ENCODE assay signal across 14 cellular contexts in genomic region chr12:47022296-47022695, GRCh38. TPM values are rescaled to one million over a fixed set of nuclear protein-coding genes. Genes with fewer than 3 reads are reported as not detected.
DNase-seq lines count a peak whose midpoint lies in the region; ATAC-seq and TF ChIP-seq lines count a peak whose summit lies in the region.
"Had no signal": no experiment of that assay in that cellular context is flagged by ENCODE, and none has a peak within 500 bp of the region (broad histone marks: within the 10 kb centered on the region; RNA-seq: fewer than 3 reads in every experiment).

No MANE protein-coding gene starts in this region.

- peak overlapping the region; percentile 29 for H3K4me3 ChIP-seq in GM23248
- no peak overlapping the region for H3K4me3 ChIP-seq in RWPE2 (ENCODE audit: severe bottlenecking)
- H3K4me3 ChIP-seq in naive thymus-derived CD4-positive, alpha-beta T cell (ENCODE audit: low read length): no peak overlapping the region
- H3K4me3 ChIP-seq: right atrium auricular region had no signal

- H3K9me2 ChIP-seq in GM23248 (ENCODE audit: insufficient read depth): no peaks in the 10 kb centered on the region

- 1 to 7% methylated on average over 2 of the region's 2 CpGs for WGBS in GM23248 (ENCODE audit: low coverage in 1 of 2, low lambda C conversion rate in 2 of 2, missing lambda C conversion rate in 2 of 2), 2 experiments

- in situ Hi-C loops in GM23248 (cut with MboI): no loop called here

- no peaks in the 10 kb centered on the region for H3K4me1 Mint-ChIP-seq in naive thymus-derived CD4-positive, alpha-beta T cell
- H3K4me1 Mint-ChIP-seq: central memory CD8-positive, alpha-beta T cell had no signal

- H3K27ac ChIP-seq in GM23248: peak overlapping the region; percentile 62
- H3K27ac ChIP-seq in RWPE2 (ENCODE audit: poor library complexity, severe bottlenecking): peak overlapping the region; percentile 84
- H3K27ac ChIP-seq in epithelial cell of prostate: peak overlapping the region; percentile 61
- H3K27ac ChIP-seq in naive thymus-derived CD4-positive, alpha-beta T cell (ENCODE audit: low read depth, low read length): no peak overlapping the region
- H3K27ac ChIP-seq: right atrium auricular region had no signal

- peak overlapping the region; percentile 79 for H3K4me2 ChIP-seq in GM23248 (ENCODE audit: unreplicated experiment)

- H3K27ac Mint-ChIP-seq in naive thymus-derived CD4-positive, alpha-beta T cell: no peak overlapping the region
- H3K27ac Mint-ChIP-seq: activated CD4-positive, alpha-beta memory T cell treated with anti-CD3 and anti-CD28 coated beads, Interleukin-2, amount 10 ng/mL, durations not matched to agents 7 days and 5 days; T-helper 2 cell treated with Interferon-gamma antibody and Interleukin-4, amounts not matched to agents 5 μg/mL and 100 μg/mL, for 36 hours had no signal

- H3K9me3 ChIP-seq in GM23248 (ENCODE audit: low read depth) (no peaks in the 10 kb centered on the region), RWPE2 (ENCODE audit: severe bottlenecking) (no peaks in the 10 kb centered on the region)
- H3K9me3 ChIP-seq in naive thymus-derived CD4-positive, alpha-beta T cell (ENCODE audit: control insufficient read depth in 2 of 3, low read length in 3 of 3): no peaks in the 10 kb centered on the region
- H3K9me3 ChIP-seq: right atrium auricular region had no signal

- no peak for TF ChIP-seq CTCF in RWPE2 (IDR thresholded peaks at IDR 0.05; ENCODE audit: poor library complexity, severe bottlenecking)

- no peaks in the 10 kb centered on the region for H3K36me3 Mint-ChIP-seq in naive thymus-derived CD4-positive, alpha-beta T cell

- H3F3A ChIP-seq in GM23248 (ENCODE audit: insufficient read depth): peaks cover 34% of the 10 kb centered on the region

- peaks cover 0 to 28% (median 10%) of the 10 kb centered on the region in 5 donors for H3K27me3 Mint-ChIP-seq in naive thymus-derived CD4-positive, alpha-beta T cell

- H3K27me3 ChIP-seq in GM23248 (replicated peaks; ENCODE audit: insufficient read depth) (no peaks in the 10 kb centered on the region), RWPE2 (ENCODE audit: insufficient read depth, poor library complexity, severe bottlenecking) (no peaks in the 10 kb centered on the region)
- H3K27me3 ChIP-seq in naive thymus-derived CD4-positive, alpha-beta T cell (ENCODE audit: control insufficient read depth in 2 of 2, insufficient read depth in 2 of 2, low read length in 2 of 2): peaks cover 0 to 3% of the 10 kb centered on the region in 2 donors
- H3K27me3 ChIP-seq: right atrium auricular region had no signal

- no peaks in the 10 kb centered on the region for H3K9me3 Mint-ChIP-seq in naive thymus-derived CD4-positive, alpha-beta T cell
- H3K9me3 Mint-ChIP-seq: activated CD4-positive, alpha-beta memory T cell treated with anti-CD3 and anti-CD28 coated beads, Interleukin-2, amount 10 ng/mL, durations not matched to agents 7 days and 5 days; central memory CD8-positive, alpha-beta T cell; T-helper 2 cell treated with Interferon-gamma antibody and Interleukin-4, amounts not matched to agents 5 μg/mL and 100 μg/mL, for 36 hours had no signal

- ATAC-seq in RWPE2 (ENCODE audit: low read depth) (peak; percentile 47), HG03139 (IDR thresholded peaks at IDR 0.05; ENCODE audit: unreplicated experiment) (no peak), HG02852 (IDR thresholded peaks at IDR 0.05; ENCODE audit: unreplicated experiment) (no peak)
- ATAC-seq in naive thymus-derived CD4-positive, alpha-beta T cell: no peak
- ATAC-seq: esophagus mucosa had no signal

- H3K4me3 Mint-ChIP-seq in naive thymus-derived CD4-positive, alpha-beta T cell: no peak overlapping the region
- H3K4me3 Mint-ChIP-seq: activated CD4-positive, alpha-beta memory T cell treated with anti-CD3 and anti-CD28 coated beads, Interleukin-2, amount 10 ng/mL, durations not matched to agents 7 days and 5 days; central memory CD8-positive, alpha-beta T cell; T-helper 2 cell treated with Interferon-gamma antibody and Interleukin-4, amounts not matched to agents 5 μg/mL and 100 μg/mL, for 36 hours had no signal

- no peaks in the 10 kb centered on the region for H3K79me2 ChIP-seq in GM23248 (ENCODE audit: insufficient read depth)

- H3K9ac ChIP-seq in GM23248: no peak overlapping the region

- H3K36me3 ChIP-seq in GM23248 (ENCODE audit: low read depth): no peaks in the 10 kb centered on the region
- H3K36me3 ChIP-seq in RWPE2 (ENCODE audit: low read depth): no peaks in the 10 kb centered on the region
- H3K36me3 ChIP-seq in naive thymus-derived CD4-positive, alpha-beta T cell (ENCODE audit: control insufficient read depth in 2 of 3, insufficient read depth in 3 of 3, low read length in 3 of 3): no peaks in the 10 kb centered on the region
- H3K36me3 ChIP-seq: right atrium auricular region had no signal

- no peaks in the 10 kb centered on the region for H4K20me1 ChIP-seq in GM23248 (ENCODE audit: insufficient read depth)

- intact Hi-C loops in naive thymus-derived CD4-positive, alpha-beta T cell (cut with micrococcal nuclease): loop anchor here (5.0 to 10.0 kb wide), 2 partner anchors 345 to 867 kb away; no protein-coding TSS in a partner anchor

- H2AFZ ChIP-seq in GM23248: no peak overlapping the region

- peak; percentile 85 for DNase-seq in GM23248
- no peak for DNase-seq in RWPE2 (ENCODE audit: low spot score)
- no peak for DNase-seq in epithelial cell of prostate (ENCODE audit: low read depth, low spot score)
- DNase-seq in pulmonary artery endothelial cell (ENCODE audit: low read depth, low spot score): peak; percentile 39
- no peak for DNase-seq in naive thymus-derived CD4-positive, alpha-beta T cell
- DNase-seq in NK-92 (lab: John Stamatoyannopoulos, UW; ENCODE audit: unreplicated experiment): no peak
- DNase-seq: activated CD4-positive, alpha-beta memory T cell treated with anti-CD3 and anti-CD28 coated beads, Interleukin-2, amount 10 ng/mL, durations not matched to agents 7 days and 5 days; Calu3 had no signal

- H3K4me1 ChIP-seq in GM23248 (ENCODE audit: insufficient read depth) (peaks cover 56% of the 10 kb centered on the region), RWPE2 (ENCODE audit: insufficient read depth, poor library complexity, severe bottlenecking) (peaks cover 51% of the 10 kb centered on the region)
- H3K4me1 ChIP-seq in naive thymus-derived CD4-positive, alpha-beta T cell (ENCODE audit: control insufficient read depth in 2 of 2, insufficient read depth in 2 of 2, low read length in 2 of 2): no peaks in the 10 kb centered on the region

- POLR2A ChIA-PET in naive thymus-derived CD4-positive, alpha-beta T cell (lab: Charles Lee): no interaction called here

- CTCF ChIA-PET in naive thymus-derived CD4-positive, alpha-beta T cell (lab: Charles Lee): interaction anchor here (0.8 to 3.4 kb wide), 4 partner anchors 10 to 897 kb away, joined by 3 to 21 read pairs (median 10); no protein-coding TSS in a partner anchor

RNA-seq across cellular contexts. Expression of gene PCED1B, which starts 57.1 kb away (rescaled TPM):
- total RNA-seq in GM23248 (2014; rRNA removed; shearing (Covaris generic)): 2.9 and 3.5 TPM in 2 replicates
- polyA plus RNA-seq in GM23248 (2016; fragmentation: Nextera tagmentation; extraction: Ambion mirVana): 2.7 and 3.6 TPM in 2 replicates
- total RNA-seq in pulmonary artery endothelial cell: 0.35 and 0.46 TPM in 2 replicates
- 10 to 100 TPM; 41.4 to 98.3 (median 70.0) TPM for total RNA-seq in naive thymus-derived CD4-positive, alpha-beta T cell
- 100 to 1,000 TPM; 137 to 147 TPM for polyA plus RNA-seq in naive thymus-derived CD4-positive, alpha-beta T cell

RNA-seq across cellular contexts. Expression of gene AMIGO2, which starts 57.5 kb away (rescaled TPM):
- total RNA-seq in GM23248 (2014; rRNA removed; shearing (Covaris generic)): 25.7 and 29.9 TPM in 2 replicates
- 19.6 and 20.5 TPM in 2 replicates for polyA plus RNA-seq in GM23248 (2016; fragmentation: Nextera tagmentation; extraction: Ambion mirVana)
- total RNA-seq in pulmonary artery endothelial cell: 15.2 and 23.4 TPM in 2 replicates
- total RNA-seq in naive thymus-derived CD4-positive, alpha-beta T cell: 10 to 100 TPM in 4 of 5 experiments, 1 to 10 TPM in 1; 6.8 to 13.5 (median 12.8) TPM
- polyA plus RNA-seq in naive thymus-derived CD4-positive, alpha-beta T cell: 10 to 100 TPM; 27.0 to 30.4 TPM

Comparison
In these comparisons a context has a peak if more than half of its experiments do, and no peak if none do; other contexts are left out.
1. DNase-seq: peak in GM23248 (single experiment) and pulmonary artery endothelial cell (single experiment); none in RWPE2 (single experiment), epithelial cell of prostate (single experiment), naive thymus-derived CD4-positive, alpha-beta T cell (0 of 9) and NK-92 (single experiment).